22 cellular contexts compared by ENCODE assay signal in genomic region chr1:186421446-186421845, GRCh38. TPM values are rescaled to one million over a fixed set of nuclear protein-coding genes. Genes with fewer than 3 reads are reported as not detected.
A peak's percentile ranks its signal among the peaks of the same experiment; 100 is the strongest.
DNase-seq lines count a peak whose midpoint lies in the region; ATAC-seq and TF ChIP-seq lines count a peak whose summit lies in the region.
"Had no signal": no experiment of that assay in that cellular context is flagged by ENCODE, and none has a peak within 500 bp of the region (broad histone marks: within the 10 kb centered on the region; RNA-seq: fewer than 3 reads in every experiment).

No MANE protein-coding gene starts in this region.

- peak overlapping the region; percentile 64 for H3K4me2 ChIP-seq in KMS-11
- H3K4me2 ChIP-seq: BLaER1 treated with 17β-estradiol and CSF1 and Interleukin-3, amounts not matched to agents 10 nM and 100 nM had no signal

- ATAC-seq in activated CD8-positive, alpha-beta memory T cell treated with anti-CD3 and anti-CD28 coated beads, Interleukin-2, amount 10 ng/mL, durations not matched to agents 7 days and 5 days: no peak
- ATAC-seq in HG02970 (IDR thresholded peaks at IDR 0.05; ENCODE audit: low FRiP score, unreplicated experiment): no peak

- peaks cover 46% of the 10 kb centered on the region for H3K4me1 ChIP-seq in KMS-11 (ENCODE audit: low read depth, poor library complexity, severe bottlenecking)
- H3K4me1 ChIP-seq: BLaER1 treated with 17β-estradiol and CSF1 and Interleukin-3, amounts not matched to agents 10 nM and 100 nM had no signal

- no peak overlapping the region for H3K9ac ChIP-seq in KMS-11
- H3K9ac ChIP-seq: BLaER1 treated with 17β-estradiol and CSF1 and Interleukin-3, amounts not matched to agents 10 nM and 100 nM had no signal

- CTCF ChIA-PET in activated CD8-positive, alpha-beta memory T cell treated with anti-CD3 and anti-CD28 coated beads, Interleukin-2, amount 10 ng/mL, durations not matched to agents 7 days and 5 days (lab: Charles Lee): interaction anchor here (1.3 kb wide), 2 partner anchors 17 to 21 kb away, joined by 3 to 4 read pairs; no protein-coding TSS in a partner anchor

- H3K36me3 ChIP-seq in KMS-11 (ENCODE audit: insufficient read depth): no peaks in the 10 kb centered on the region

- H3K27ac ChIP-seq in KMS-11: peak overlapping the region; percentile 64
- H3K27ac ChIP-seq: BLaER1 treated with 17β-estradiol and CSF1 and Interleukin-3, amounts not matched to agents 10 nM and 100 nM; HL-60 had no signal

- H2AFZ ChIP-seq in KMS-11 (ENCODE audit: low read depth): no peak overlapping the region

- no peak overlapping the region for H3K4me3 Mint-ChIP-seq in activated CD8-positive, alpha-beta memory T cell treated with anti-CD3 and anti-CD28 coated beads, Interleukin-2, amount 10 ng/mL, durations not matched to agents 7 days and 5 days
- no peak overlapping the region for H3K4me3 Mint-ChIP-seq in activated T-helper 1 cell treated with anti-CD3 and anti-CD28 coated beads, Interleukin-12 subunit alpha, Interleukin-12 subunit beta, Interleukin-2, Interleukin-4 antibody, amounts not matched to agents 30 ng/mL and 10 ng/mL and 1 ng/mL, durations not matched to agents 14 hours and 24 hours and 36 hours
- H3K4me3 Mint-ChIP-seq: IgD-negative memory B cell had no signal

- no peaks in the 10 kb centered on the region for H4K20me1 ChIP-seq in KMS-11 (ENCODE audit: insufficient read depth)
- H4K20me1 ChIP-seq: BLaER1 treated with 17β-estradiol and CSF1 and Interleukin-3, amounts not matched to agents 10 nM and 100 nM had no signal

- no peaks in the 10 kb centered on the region for H3K27me3 ChIP-seq in KMS-11 (ENCODE audit: insufficient read depth, low read depth)
- H3K27me3 ChIP-seq: BLaER1 treated with 17β-estradiol and CSF1 and Interleukin-3, amounts not matched to agents 10 nM and 100 nM had no signal

- H3K27ac Mint-ChIP-seq in activated CD8-positive, alpha-beta memory T cell treated with anti-CD3 and anti-CD28 coated beads, Interleukin-2, amount 10 ng/mL, durations not matched to agents 7 days and 5 days: peak overlapping the region; percentile 92
- peak overlapping the region; percentile 23 for H3K27ac Mint-ChIP-seq in activated T-helper 1 cell treated with anti-CD3 and anti-CD28 coated beads, Interleukin-12 subunit alpha, Interleukin-12 subunit beta, Interleukin-2, Interleukin-4 antibody, amounts not matched to agents 30 ng/mL and 10 ng/mL and 1 ng/mL, durations not matched to agents 14 hours and 24 hours and 36 hours

- intact Hi-C loops in activated T-helper 1 cell treated with anti-CD3 and anti-CD28 coated beads, Interleukin-12 subunit alpha, Interleukin-12 subunit beta, Interleukin-2, Interleukin-4 antibody, amounts not matched to agents 30 ng/mL and 10 ng/mL and 1 ng/mL, durations not matched to agents 14 hours and 24 hours and 36 hours (cut with micrococcal nuclease): no loop called here
- intact Hi-C loops in posterior vena cava (cut with DNase I): no loop called here

- no peaks in the 10 kb centered on the region for H3K79me2 ChIP-seq in KMS-11 (ENCODE audit: insufficient read depth, low read depth)

- no peaks in the 10 kb centered on the region for H3K9me3 Mint-ChIP-seq in activated CD8-positive, alpha-beta memory T cell treated with anti-CD3 and anti-CD28 coated beads, Interleukin-2, amount 10 ng/mL, durations not matched to agents 7 days and 5 days (ENCODE audit: low read depth)
- H3K9me3 Mint-ChIP-seq in activated T-helper 1 cell treated with anti-CD3 and anti-CD28 coated beads, Interleukin-12 subunit alpha, Interleukin-12 subunit beta, Interleukin-2, Interleukin-4 antibody, amounts not matched to agents 30 ng/mL and 10 ng/mL and 1 ng/mL, durations not matched to agents 14 hours and 24 hours and 36 hours: peaks cover 4% of the 10 kb centered on the region
- H3K9me3 Mint-ChIP-seq: IgD-negative memory B cell had no signal

- TF ChIP-seq CTCF in KMS-11 (conservative IDR thresholded peaks at IDR 0.05; ENCODE audit: low read depth, low read length) (no peak), foreskin fibroblast (IDR thresholded peaks at IDR 0.05; ENCODE audit: low read depth, low read length) (no peak)

- no peak for DNase-seq in activated CD8-positive, alpha-beta memory T cell treated with anti-CD3 and anti-CD28 coated beads, Interleukin-2, amount 10 ng/mL, durations not matched to agents 7 days and 5 days
- no peak for DNase-seq in activated CD8-positive, alpha-beta memory T cell treated with anti-CD3 and anti-CD28 coated beads, Interleukin-2, amount 50 U/mL, for 4 hours
- no peak for DNase-seq in activated T-helper 1 cell treated with anti-CD3 and anti-CD28 coated beads, Interleukin-12 subunit alpha, Interleukin-12 subunit beta, Interleukin-2, Interleukin-4 antibody, amounts not matched to agents 30 ng/mL and 10 ng/mL and 1 ng/mL, durations not matched to agents 14 hours and 24 hours and 36 hours (ENCODE audit: low spot score)
- DNase-seq in posterior vena cava (ENCODE audit: low spot score) (peak; percentile 38), glomerular visceral epithelial cell (ENCODE audit: extremely low spot score) (no peak), foreskin fibroblast (no peak)
- DNase-seq: DMS79; NCI-H1092 treated with DMSO at 0.1 percent for 48 hours; NCI-H146; NCI-H2029 treated with DMSO at 0.1 percent for 48 hours; NCI-H2171 treated with DMSO at 0.1 percent for 48 hours; NCI-H446; NCI-H526 treated with DMSO at 0.1 percent for 48 hours; NK-92 treated with Interleukin-12 subunit alpha and Interleukin-12 subunit beta, amount 100 ng/mL, for 24 hours; Right ventricle myocardium superior had no signal

- peaks cover 28% of the 10 kb centered on the region for H3K36me3 Mint-ChIP-seq in activated CD8-positive, alpha-beta memory T cell treated with anti-CD3 and anti-CD28 coated beads, Interleukin-2, amount 10 ng/mL, durations not matched to agents 7 days and 5 days
- peaks cover 35% of the 10 kb centered on the region for H3K36me3 Mint-ChIP-seq in activated T-helper 1 cell treated with anti-CD3 and anti-CD28 coated beads, Interleukin-12 subunit alpha, Interleukin-12 subunit beta, Interleukin-2, Interleukin-4 antibody, amounts not matched to agents 30 ng/mL and 10 ng/mL and 1 ng/mL, durations not matched to agents 14 hours and 24 hours and 36 hours (ENCODE audit: low read depth)

- peaks cover 23% of the 10 kb centered on the region for H3K4me1 Mint-ChIP-seq in activated CD8-positive, alpha-beta memory T cell treated with anti-CD3 and anti-CD28 coated beads, Interleukin-2, amount 10 ng/mL, durations not matched to agents 7 days and 5 days
- H3K4me1 Mint-ChIP-seq in activated T-helper 1 cell treated with anti-CD3 and anti-CD28 coated beads, Interleukin-12 subunit alpha, Interleukin-12 subunit beta, Interleukin-2, Interleukin-4 antibody, amounts not matched to agents 30 ng/mL and 10 ng/mL and 1 ng/mL, durations not matched to agents 14 hours and 24 hours and 36 hours (ENCODE audit: low read depth): peaks cover 28% of the 10 kb centered on the region

- H3K4me3 ChIP-seq in KMS-11 (IDR thresholded peaks at IDR 0.05; ENCODE audit: insufficient read depth, low read depth, low read length): no peak overlapping the region
- H3K4me3 ChIP-seq in foreskin fibroblast (ENCODE audit: low read depth in 1 of 2, low read length in 2 of 2): no peak overlapping the region
- H3K4me3 ChIP-seq: BLaER1 treated with 17β-estradiol and CSF1 and Interleukin-3, amounts not matched to agents 10 nM and 100 nM had no signal

- no peaks in the 10 kb centered on the region for H3K27me3 Mint-ChIP-seq in activated CD8-positive, alpha-beta memory T cell treated with anti-CD3 and anti-CD28 coated beads, Interleukin-2, amount 10 ng/mL, durations not matched to agents 7 days and 5 days
- H3K27me3 Mint-ChIP-seq in activated T-helper 1 cell treated with anti-CD3 and anti-CD28 coated beads, Interleukin-12 subunit alpha, Interleukin-12 subunit beta, Interleukin-2, Interleukin-4 antibody, amounts not matched to agents 30 ng/mL and 10 ng/mL and 1 ng/mL, durations not matched to agents 14 hours and 24 hours and 36 hours (ENCODE audit: insufficient read depth): no peaks in the 10 kb centered on the region
- H3K27me3 Mint-ChIP-seq: IgD-negative memory B cell had no signal

RNA-seq across cellular contexts. Expression of gene PDC, which starts 39.5 kb away (rescaled TPM):
- not detected for total RNA-seq in activated CD8-positive, alpha-beta memory T cell treated with anti-CD3 and anti-CD28 coated beads, Interleukin-2, amount 10 ng/mL, durations not matched to agents 7 days and 5 days
- total RNA-seq in activated T-helper 1 cell treated with anti-CD3 and anti-CD28 coated beads, Interleukin-12 subunit alpha, Interleukin-12 subunit beta, Interleukin-2, Interleukin-4 antibody, amounts not matched to agents 30 ng/mL and 10 ng/mL and 1 ng/mL, durations not matched to agents 14 hours and 24 hours and 36 hours: not detected in 2 replicates
- total RNA-seq in posterior vena cava: not detected
- total RNA-seq: HT1080, LHCN-M2, Right ventricle myocardium superior had no signal

RNA-seq across cellular contexts. Expression of gene ODR4, which starts 45.8 kb away (rescaled TPM):
- 10 to 100 TPM; 10.7 to 12.2 TPM for total RNA-seq in activated CD8-positive, alpha-beta memory T cell treated with anti-CD3 and anti-CD28 coated beads, Interleukin-2, amount 10 ng/mL, durations not matched to agents 7 days and 5 days
- total RNA-seq in activated T-helper 1 cell treated with anti-CD3 and anti-CD28 coated beads, Interleukin-12 subunit alpha, Interleukin-12 subunit beta, Interleukin-2, Interleukin-4 antibody, amounts not matched to agents 30 ng/mL and 10 ng/mL and 1 ng/mL, durations not matched to agents 14 hours and 24 hours and 36 hours: 15.5 and 17.7 TPM in 2 replicates
- 10 to 100 TPM; 16.3 to 16.4 TPM for total RNA-seq in posterior vena cava

RNA-seq across cellular contexts. Expression of gene TPR, which starts 46.4 kb away (rescaled TPM):
- 100 to 1,000 TPM; 130 to 139 TPM for total RNA-seq in activated CD8-positive, alpha-beta memory T cell treated with anti-CD3 and anti-CD28 coated beads, Interleukin-2, amount 10 ng/mL, durations not matched to agents 7 days and 5 days
- 174 and 179 TPM in 2 replicates for total RNA-seq in activated T-helper 1 cell treated with anti-CD3 and anti-CD28 coated beads, Interleukin-12 subunit alpha, Interleukin-12 subunit beta, Interleukin-2, Interleukin-4 antibody, amounts not matched to agents 30 ng/mL and 10 ng/mL and 1 ng/mL, durations not matched to agents 14 hours and 24 hours and 36 hours
- total RNA-seq in posterior vena cava: 10 to 100 TPM; 80.3 to 82.8 TPM
